1 cellular context compared by ENCODE assay signal in genomic region chr2:48419884-48420511, GRCh38.
TF ChIP-seq lines count a peak whose summit lies in the region.

No MANE protein-coding gene starts in this region.

TF ChIP-seq in SK-N-SH, 30 proteins besides CTCF, POLR2A, EP300 and RAD21 (continued from another document):
- TF ChIP-seq REST (IDR thresholded peaks at IDR 0.05; ENCODE audit: low read depth, low read length) = no peak
